ENCODE assay signal across 8 cellular contexts in genomic region chr16:8622315-8622656, GRCh38. TPM values are rescaled to one million over a fixed set of nuclear protein-coding genes. Genes with fewer than 3 reads are reported as not detected.
DNase-seq lines count a peak whose midpoint lies in the region; TF ChIP-seq lines count a peak whose summit lies in the region.

No MANE protein-coding gene starts in this region.

- WGBS in endodermal cell (ENCODE audit: insufficient coverage in 1 of 2, insufficient read length in 1 of 2), 2 experiments, result 17% methylated on average over 4 of the region's 4 CpGs; no CpG with 5 or more reads in 1 of the 2 experiments

- peak overlapping the region; percentile 95 for H3K27ac ChIP-seq in endodermal cell (ENCODE audit: low read depth, low read length)

- H3K27ac Mint-ChIP-seq in endodermal cell, result peak overlapping the region; percentile 97

- peaks cover 7% of the 10 kb centered on the region for H3K4me1 Mint-ChIP-seq in endodermal cell

- H3K4me3 ChIP-seq in endodermal cell (ENCODE audit: low read length), result peak overlapping the region; percentile 100
- H3K4me3 ChIP-seq in neuron (ENCODE audit: low read length), result peak overlapping the region; percentile 89

- no peaks in the 10 kb centered on the region for H3K9me3 ChIP-seq in endodermal cell (ENCODE audit: control insufficient read depth, low read length)
- H3K9me3 ChIP-seq in neuron (ENCODE audit: low read length), result no peaks in the 10 kb centered on the region

- H3K9ac ChIP-seq in endodermal cell (ENCODE audit: extremely low read depth, low read length, poor library complexity, severe bottlenecking), result peak overlapping the region; percentile 100

- DNase-seq in DMS 273 (lab: John Stamatoyannopoulos, UW; ENCODE audit: unreplicated experiment) (peak; percentile 34), DMS 273 treated with DMSO at 0.1 percent for 48 hours (lab: John Stamatoyannopoulos, UW) (no peak), NCI-H146 treated with DMSO at 0.1 percent for 48 hours (lab: John Stamatoyannopoulos, UW; ENCODE audit: unreplicated experiment) (peak; percentile 16), endodermal cell (no peak), germinal center (ENCODE audit: low spot score) (no peak)
- DNase-seq in activated effector memory CD4-positive, alpha-beta T cell treated with Interleukin-2 at 50 U/mL for 16 hours, result no peak
- DNase-seq in stimulated activated naive CD4-positive, alpha-beta T cell treated with Interleukin-2 at 50 U/mL for 16 hours (lab: John Stamatoyannopoulos, UW), result no peak

- H3K36me3 Mint-ChIP-seq in endodermal cell (ENCODE audit: low read depth), result peaks cover 27% of the 10 kb centered on the region

- no peak for TF ChIP-seq CTCF in endodermal cell (conservative IDR thresholded peaks at IDR 0.05)

- H3K36me3 ChIP-seq in endodermal cell (ENCODE audit: control insufficient read depth, insufficient read depth, low read length) (peaks cover 22% of the 10 kb centered on the region), neuron (ENCODE audit: insufficient read depth, low read length) (peaks cover 21% of the 10 kb centered on the region)

- no peaks in the 10 kb centered on the region for H3K9me3 Mint-ChIP-seq in endodermal cell

- peak overlapping the region; percentile 98 for H3K4me3 Mint-ChIP-seq in endodermal cell

- H3K27me3 ChIP-seq in endodermal cell (ENCODE audit: control insufficient read depth, insufficient read depth, low read length, poor library complexity, severe bottlenecking), result no peaks in the 10 kb centered on the region
- H3K27me3 ChIP-seq in neuron (ENCODE audit: insufficient read depth, low read length), result peaks cover 3% of the 10 kb centered on the region

- no peaks in the 10 kb centered on the region for H3K4me1 ChIP-seq in endodermal cell (ENCODE audit: control insufficient read depth, insufficient read depth, low read length)
- peaks cover 15% of the 10 kb centered on the region for H3K4me1 ChIP-seq in neuron (ENCODE audit: insufficient read depth, low read length)

- H2AFZ ChIP-seq in neuron (ENCODE audit: low read depth, low read length), result peak overlapping the region; percentile 77

- peaks cover 4% of the 10 kb centered on the region for H3K27me3 Mint-ChIP-seq in endodermal cell (ENCODE audit: insufficient read depth)

RNA-seq across cellular contexts. Expression of gene METTL22, which starts 0.8 kb away (rescaled TPM):
- total RNA-seq in endodermal cell, result 10 to 100 TPM; 55.1 to 70.5 TPM
- polyA plus RNA-seq in endodermal cell (2013, experiment 1 of 2), result 48.4 TPM
- 40.6 TPM for polyA plus RNA-seq in endodermal cell (2013, experiment 2 of 2)

RNA-seq across cellular contexts. Expression of gene TMEM114, which starts 32.0 kb away (rescaled TPM):
- total RNA-seq in endodermal cell, result under 1 TPM in 1 of 2 donors, not detected in 1; 0.40 TPM
- polyA plus RNA-seq in endodermal cell (2013, experiment 1 of 2), result not detected
- polyA plus RNA-seq in endodermal cell (2013, experiment 2 of 2), result not detected

RNA-seq across cellular contexts. Expression of gene ABAT, which starts 52.1 kb away (rescaled TPM):
- 10 to 100 TPM in 1 of 2 donors, 1 to 10 TPM in 1; 9.7 to 13.6 TPM for total RNA-seq in endodermal cell
- 64.2 TPM for polyA plus RNA-seq in endodermal cell (2013, experiment 1 of 2)
- polyA plus RNA-seq in endodermal cell (2013, experiment 2 of 2), result 65.0 TPM

Comparison
In these comparisons a context has a peak if more than half of its experiments do, and no peak if none do; other contexts are left out.
1. DNase-seq: peak in DMS 273 (single experiment) and NCI-H146 treated with DMSO at 0.1 percent for 48 hours (single experiment); none in DMS 273 treated with DMSO at 0.1 percent for 48 hours (single experiment), endodermal cell (single experiment), activated effector memory CD4-positive, alpha-beta T cell treated with Interleukin-2 at 50 U/mL for 16 hours (single experiment), germinal center (single experiment) and stimulated activated naive CD4-positive, alpha-beta T cell treated with Interleukin-2 at 50 U/mL for 16 hours (single experiment).